Comparison of ENCODE assay signal across 9 cellular contexts in the genomic region with DNA sequence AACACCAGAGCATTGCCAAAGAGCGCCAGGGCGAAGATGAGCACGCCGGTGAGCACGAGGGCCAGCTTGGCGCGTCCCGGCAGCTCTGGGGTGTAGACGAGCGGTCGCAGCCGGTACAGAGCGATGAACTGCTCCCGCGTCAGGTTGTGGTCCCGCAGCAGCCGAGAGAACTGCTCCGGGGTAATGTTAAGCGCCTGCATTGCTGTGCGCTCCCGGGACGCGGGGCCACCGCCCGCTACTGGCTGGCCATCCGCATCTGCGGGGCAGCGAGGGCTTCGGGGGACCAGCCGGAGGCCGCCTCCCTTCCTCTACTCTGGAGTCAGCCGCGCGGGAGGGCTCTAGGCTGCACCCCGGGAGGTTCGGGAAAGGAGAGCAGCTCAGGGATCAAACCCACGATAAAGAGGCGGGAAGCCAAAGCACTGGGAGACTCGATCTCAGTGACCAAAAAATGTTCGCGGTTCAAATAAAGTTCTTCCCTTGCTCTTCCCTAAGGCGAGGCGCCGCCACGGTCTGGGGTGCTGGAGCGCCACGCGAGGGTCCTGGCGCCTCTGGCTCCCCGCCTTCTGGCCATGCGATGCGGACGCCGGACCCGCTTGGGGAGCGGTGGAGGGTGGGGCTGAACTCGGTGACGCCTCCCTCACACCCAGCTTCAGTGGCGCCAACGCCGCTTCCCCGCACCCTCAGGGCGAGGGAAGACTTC. TPM values are rescaled to one million over a fixed set of nuclear protein-coding genes. Genes with fewer than 3 reads are reported as not detected.
DNase-seq lines count a peak whose midpoint lies in the region; ATAC-seq and TF ChIP-seq lines count a peak whose summit lies in the region.
"Had no signal": no experiment of that assay in that cellular context is flagged by ENCODE, and none has a peak within 500 bp of the region (broad histone marks: within the 10 kb centered on the region; RNA-seq: fewer than 3 reads in every experiment).

A gene (minus strand): TSS at position 571 of the 700 bp plus-strand sequence. CDS start 371 bp downstream, at position 200.

- no TSS peak for BruUV-seq in PC-3 (replicated peaks; lab: Mats Ljungman, UMichigan)

- H4K20me1 ChIP-seq in hepatocyte (ENCODE audit: insufficient read depth, poor library complexity, severe bottlenecking), result no peaks in the 10 kb centered on the region
- no peaks in the 10 kb centered on the region for H4K20me1 ChIP-seq in PC-3 (ENCODE audit: low read length)

- H3K36me3 Mint-ChIP-seq in activated T-helper 2 cell treated with anti-CD3 and anti-CD28 coated beads, Interferon-gamma antibody, Interleukin-2, Interleukin-4, amounts not matched to agents 10 μg/mL and 5 μg/mL and 100 μg/mL, durations not matched to agents 14 hours and 24 hours and 36 hours (ENCODE audit: low read depth), result no peaks in the 10 kb centered on the region

- H3K9me2 ChIP-seq in hepatocyte (replicated peaks; ENCODE audit: insufficient read depth), result no peaks in the 10 kb centered on the region
- no peaks in the 10 kb centered on the region for H3K9me2 ChIP-seq in PC-3 (replicated peaks; ENCODE audit: low read length)

- H3K4me3 Mint-ChIP-seq in activated T-helper 2 cell treated with anti-CD3 and anti-CD28 coated beads, Interferon-gamma antibody, Interleukin-2, Interleukin-4, amounts not matched to agents 10 μg/mL and 5 μg/mL and 100 μg/mL, durations not matched to agents 14 hours and 24 hours and 36 hours (ENCODE audit: low read depth), result peak within 1 kb of the TSS; percentile 17

- no peaks in the 10 kb centered on the region for H3K36me3 ChIP-seq in hepatocyte (replicated peaks; ENCODE audit: insufficient read depth, low read depth)
- H3K36me3 ChIP-seq in skeletal muscle tissue (ENCODE audit: control insufficient read depth in 3 of 3, insufficient read depth in 3 of 3, low read length in 3 of 3), result no peaks in the 10 kb centered on the region
- H3K36me3 ChIP-seq in PC-3 (ENCODE audit: low read depth, low read length), result no peaks in the 10 kb centered on the region

- H3K4me2 ChIP-seq in hepatocyte, result peak within 1 kb of the TSS; percentile 94
- H3K4me2 ChIP-seq in PC-3 (ENCODE audit: low read length), result no peak within 1 kb of the TSS

- peaks cover 6% of the 10 kb centered on the region for H3K4me1 Mint-ChIP-seq in activated T-helper 2 cell treated with anti-CD3 and anti-CD28 coated beads, Interferon-gamma antibody, Interleukin-2, Interleukin-4, amounts not matched to agents 10 μg/mL and 5 μg/mL and 100 μg/mL, durations not matched to agents 14 hours and 24 hours and 36 hours (ENCODE audit: low read depth)

- H3K27me3 ChIP-seq in hepatocyte, result peaks cover 84% of the 10 kb centered on the region
- peaks cover 10 to 18% (median 14%) of the 10 kb centered on the region in 3 donors for H3K27me3 ChIP-seq in skeletal muscle tissue (ENCODE audit: control insufficient read depth in 3 of 3, insufficient read depth in 3 of 3, low read length in 3 of 3)
- no peaks in the 10 kb centered on the region for H3K27me3 ChIP-seq in PC-3 (ENCODE audit: low read length)

- H3K4me1 ChIP-seq in hepatocyte (ENCODE audit: insufficient read depth), result peaks cover 6% of the 10 kb centered on the region
- peaks cover 0 to 2% (median 0%) of the 10 kb centered on the region in 3 donors for H3K4me1 ChIP-seq in skeletal muscle tissue (ENCODE audit: control insufficient read depth in 3 of 3, insufficient read depth in 3 of 3, low read length in 3 of 3)
- no peaks in the 10 kb centered on the region for H3K4me1 ChIP-seq in PC-3 (ENCODE audit: insufficient read depth, low read length)

- WGBS in hepatocyte (ENCODE audit: low lambda C conversion rate, missing lambda C conversion rate), result 2% methylated on average over 63 of the region's 63 CpGs

- H3K9ac ChIP-seq in skeletal muscle tissue (ENCODE audit: low read depth in 1 of 3, low read length in 3 of 3) (no peak within 1 kb of the TSS), PC-3 (ENCODE audit: low read length) (no peak within 1 kb of the TSS)

- in situ Hi-C loops in GM13977 (cut with MboI; ENCODE audit: low pct_unique_long_range_greater_than_20kb, low sequenced_read_pairs, unreplicated experiment), result no loop called here

- TF ChIP-seq CTCF in hepatocyte (IDR thresholded peaks at IDR 0.05; ENCODE audit: poor library complexity), result no peak
- no peak for TF ChIP-seq CTCF in GM13977 (IDR thresholded peaks at IDR 0.05; ENCODE audit: extremely low read depth, insufficient read depth, missing control alignments)
- no peak for TF ChIP-seq CTCF in PC-3 (conservative IDR thresholded peaks at IDR 0.05; ENCODE audit: low read depth, low read length)

- no peaks in the 10 kb centered on the region for H3K9me3 ChIP-seq in hepatocyte (ENCODE audit: low read depth)
- no peaks in the 10 kb centered on the region for H3K9me3 ChIP-seq in skeletal muscle tissue (ENCODE audit: control insufficient read depth in 3 of 3, low read length in 3 of 3)
- H3K9me3 ChIP-seq in PC-3 (ENCODE audit: low read length), result no peaks in the 10 kb centered on the region

- H2AFZ ChIP-seq in hepatocyte (peak within 1 kb of the TSS; percentile 66), PC-3 (ENCODE audit: low read length) (no peak within 1 kb of the TSS)

- ATAC-seq in HG03135 (IDR thresholded peaks at IDR 0.05; ENCODE audit: unreplicated experiment) (no peak), PC-3 (no peak)

- H3K4me3 ChIP-seq in hepatocyte (peak within 1 kb of the TSS; percentile 39), skeletal muscle tissue (ENCODE audit: low read length in 3 of 3) (peak within 1 kb of the TSS in 2 of 3 donors; percentile 10 to 27), PC-3 (ENCODE audit: low read length) (no peak within 1 kb of the TSS)

- no peaks in the 10 kb centered on the region for H3F3A ChIP-seq in PC-3 (ENCODE audit: low read length, unreplicated experiment)

- peak; percentile 80 for DNase-seq in HK-2 (ENCODE audit: unreplicated experiment)
- DNase-seq in activated T-helper 2 cell treated with anti-CD3 and anti-CD28 coated beads, Interferon-gamma antibody, Interleukin-2, Interleukin-4, amounts not matched to agents 10 μg/mL and 5 μg/mL and 100 μg/mL, durations not matched to agents 14 hours and 24 hours and 36 hours (ENCODE audit: low spot score), result no peak
- peak; percentile 15 for DNase-seq in hepatocyte (ENCODE audit: low spot score)
- no peak for DNase-seq in GM13977 (ENCODE audit: low spot score)
- no peak for DNase-seq in NCI-H1417 (lab: John Stamatoyannopoulos, UW)
- no peak for DNase-seq in PC-3
- DNase-seq: stimulated activated naive CD4-positive, alpha-beta T cell treated with Interleukin-2 at 50 U/mL for 16 hours had no signal

- H3K9me3 Mint-ChIP-seq in activated T-helper 2 cell treated with anti-CD3 and anti-CD28 coated beads, Interferon-gamma antibody, Interleukin-2, Interleukin-4, amounts not matched to agents 10 μg/mL and 5 μg/mL and 100 μg/mL, durations not matched to agents 14 hours and 24 hours and 36 hours, result no peaks in the 10 kb centered on the region

- intact Hi-C loops in activated T-helper 2 cell treated with anti-CD3 and anti-CD28 coated beads, Interferon-gamma antibody, Interleukin-2, Interleukin-4, amounts not matched to agents 10 μg/mL and 5 μg/mL and 100 μg/mL, durations not matched to agents 14 hours and 24 hours and 36 hours (cut with micrococcal nuclease), result no loop called here
- intact Hi-C loops in PC-3 (cut with micrococcal nuclease), result no loop called here

- no peak within 1 kb of the TSS for H3K27ac Mint-ChIP-seq in activated T-helper 2 cell treated with anti-CD3 and anti-CD28 coated beads, Interferon-gamma antibody, Interleukin-2, Interleukin-4, amounts not matched to agents 10 μg/mL and 5 μg/mL and 100 μg/mL, durations not matched to agents 14 hours and 24 hours and 36 hours

- H3K27me3 Mint-ChIP-seq in activated T-helper 2 cell treated with anti-CD3 and anti-CD28 coated beads, Interferon-gamma antibody, Interleukin-2, Interleukin-4, amounts not matched to agents 10 μg/mL and 5 μg/mL and 100 μg/mL, durations not matched to agents 14 hours and 24 hours and 36 hours (ENCODE audit: low read depth), result peaks cover 63% of the 10 kb centered on the region

- H3K79me2 ChIP-seq in hepatocyte (no peaks in the 10 kb centered on the region), PC-3 (ENCODE audit: low read length) (no peaks in the 10 kb centered on the region)

- CTCF ChIA-PET in PC-3 (lab: Charles Lee), result no interaction called here

- POLR2A ChIA-PET in PC-3 (lab: Charles Lee; ENCODE audit: unreplicated experiment), result no interaction called here

- H3K27ac ChIP-seq in hepatocyte (no peak within 1 kb of the TSS), skeletal muscle tissue (ENCODE audit: low read depth, low read length) (no peak within 1 kb of the TSS), PC-3 (ENCODE audit: low read length) (no peak within 1 kb of the TSS)

RNA-seq across cellular contexts. Expression of the gene that starts here (rescaled TPM):
- total RNA-seq in activated T-helper 2 cell treated with anti-CD3 and anti-CD28 coated beads, Interferon-gamma antibody, Interleukin-2, Interleukin-4, amounts not matched to agents 10 μg/mL and 5 μg/mL and 100 μg/mL, durations not matched to agents 14 hours and 24 hours and 36 hours, result not detected in 2 replicates
- 0.17 and 0.68 TPM in 2 replicates for total RNA-seq in hepatocyte
- not detected in 2 replicates for polyA plus RNA-seq in hepatocyte
- 0.52 TPM for total RNA-seq in skeletal muscle tissue
- not detected in 2 replicates for total RNA-seq in PC-3 (2014; rRNA removed)

Comparison
In these comparisons a context has a peak if more than half of its experiments do, and no peak if none do; other contexts are left out.
1. Peak in DNase-seq, H3K4me3 ChIP-seq and H3K4me2 ChIP-seq in hepatocyte; RNA of the gene not detected or under 1 TPM.